8 cellular contexts compared by ENCODE assay signal in the genomic region with DNA sequence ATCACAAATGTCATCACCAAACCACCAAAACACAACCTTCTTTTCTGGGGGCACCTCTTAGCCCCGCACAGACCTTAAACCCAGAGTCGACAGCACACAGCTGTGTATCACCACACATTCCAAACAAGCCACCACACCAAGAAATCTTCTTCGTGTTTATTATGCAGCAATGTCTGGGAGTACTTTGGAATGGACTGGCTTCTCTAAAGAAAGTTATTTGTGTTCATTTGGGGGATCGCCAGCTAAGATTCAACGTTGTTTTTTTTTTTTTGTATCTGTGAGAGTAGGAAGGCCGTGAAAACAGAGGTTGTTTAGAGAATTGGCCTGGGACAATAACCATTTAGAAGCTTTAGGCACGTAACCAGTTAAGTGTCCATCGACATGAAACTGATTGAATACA. TPM values are rescaled to one million over a fixed set of nuclear protein-coding genes. Genes with fewer than 3 reads are reported as not detected.
DNase-seq lines count a peak whose midpoint lies in the region; ATAC-seq and TF ChIP-seq lines count a peak whose summit lies in the region.

No MANE protein-coding gene starts in this region.

- H3K9me3 ChIP-seq in ES-I3 (ENCODE audit: control insufficient read depth, insufficient read depth, low read length) (no peaks in the 10 kb centered on the region), NT2/D1 (ENCODE audit: insufficient read depth, low read length) (no peaks in the 10 kb centered on the region), esophagus squamous epithelium (no peaks in the 10 kb centered on the region)

- H3K4me1 ChIP-seq in ES-I3 (ENCODE audit: insufficient read depth, low read length) (peaks cover 11% of the 10 kb centered on the region), NT2/D1 (ENCODE audit: insufficient read depth, insufficient read length) (peaks cover 2% of the 10 kb centered on the region), esophagus squamous epithelium (peaks cover 9 to 56% (median 17%) of the 10 kb centered on the region in 3 donors), rectal smooth muscle tissue (ENCODE audit: control insufficient read depth, insufficient read depth, low read length) (peaks cover 13% of the 10 kb centered on the region)

- no peaks in the 10 kb centered on the region for H3K27me3 ChIP-seq in NT2/D1 (ENCODE audit: insufficient read depth, insufficient read length)
- H3K27me3 ChIP-seq in esophagus squamous epithelium = no peaks in the 10 kb centered on the region
- no peaks in the 10 kb centered on the region for H3K27me3 ChIP-seq in rectal smooth muscle tissue (ENCODE audit: control insufficient read depth, insufficient read depth, low read length)

- peak overlapping the region; percentile 33 for H3K9ac ChIP-seq in ES-I3 (ENCODE audit: low read depth, low read length)
- H3K9ac ChIP-seq in NT2/D1 (ENCODE audit: insufficient read length, low read depth) = peak overlapping the region; percentile 74
- H3K9ac ChIP-seq in rectal smooth muscle tissue (ENCODE audit: low read length) = no peak overlapping the region

- no peak for DNase-seq in NT2/D1 (ENCODE audit: low read depth, low spot score)
- no peak for DNase-seq in esophagus squamous epithelium (lab: John Stamatoyannopoulos, UW)
- no peak for DNase-seq in NCI-H82 treated with DMSO at 0.1 percent for 48 hours (lab: John Stamatoyannopoulos, UW; ENCODE audit: unreplicated experiment)
- DNase-seq in NK-92 treated with Interleukin-12 subunit alpha and Interleukin-12 subunit beta, amount 100 ng/mL, for 24 hours (lab: John Stamatoyannopoulos, UW) = no peak

- no peak for TF ChIP-seq CTCF in esophagus squamous epithelium (IDR thresholded peaks at IDR 0.05)

- ATAC-seq in esophagus mucosa = no peak
- ATAC-seq in GM21723 (IDR thresholded peaks at IDR 0.05; ENCODE audit: unreplicated experiment) = no peak

- H3K4me3 ChIP-seq in NT2/D1 (ENCODE audit: insufficient read length, low read depth) (peak overlapping the region; percentile 21), esophagus squamous epithelium (no peak overlapping the region), rectal smooth muscle tissue (ENCODE audit: low read length) (peak overlapping the region; percentile 52)

- 51 to 52% methylated on average over 8 of the region's 8 CpGs for WGBS in esophagus squamous epithelium, 2 donors

- TF ChIP-seq POLR2A in esophagus squamous epithelium (IDR thresholded peaks at IDR 0.05) = no peak

- H3K36me3 ChIP-seq in ES-I3 (ENCODE audit: insufficient read depth, low read length) = no peaks in the 10 kb centered on the region; the same call in 1 of the 2 replicates
- H3K36me3 ChIP-seq in NT2/D1 (ENCODE audit: insufficient read depth, insufficient read length, low read length) = peaks cover 6% of the 10 kb centered on the region
- H3K36me3 ChIP-seq in esophagus squamous epithelium = peaks cover 0 to 17% (median 0%) of the 10 kb centered on the region in 3 donors
- H3K36me3 ChIP-seq in rectal smooth muscle tissue (ENCODE audit: control insufficient read depth, insufficient read depth, low read length) = no peaks in the 10 kb centered on the region

- H3K27ac ChIP-seq in esophagus squamous epithelium = peak overlapping the region; percentile 87 to 95 (median 94)
- H3K27ac ChIP-seq in rectal smooth muscle tissue (ENCODE audit: low read depth, low read length) = peak overlapping the region; percentile 86

- intact Hi-C loops in esophagus squamous epithelium (cut with DNase I) = no loop called here

RNA-seq across cellular contexts. Expression of a gene that starts 1.0 kb away (rescaled TPM):
- total RNA-seq in esophagus squamous epithelium = 10 to 100 TPM; 26.5 to 37.2 (median 34.4) TPM
- 44.4 TPM for total RNA-seq in esophagus mucosa

Comparison
In these comparisons a context has a peak if more than half of its experiments do, and no peak if none do; other contexts are left out.
1. H3K4me3 ChIP-seq: peak in NT2/D1 (single experiment) and rectal smooth muscle tissue (single experiment); none in esophagus squamous epithelium (0 of 4).